ENCODE assay signal across 13 cellular contexts in the genomic region with DNA sequence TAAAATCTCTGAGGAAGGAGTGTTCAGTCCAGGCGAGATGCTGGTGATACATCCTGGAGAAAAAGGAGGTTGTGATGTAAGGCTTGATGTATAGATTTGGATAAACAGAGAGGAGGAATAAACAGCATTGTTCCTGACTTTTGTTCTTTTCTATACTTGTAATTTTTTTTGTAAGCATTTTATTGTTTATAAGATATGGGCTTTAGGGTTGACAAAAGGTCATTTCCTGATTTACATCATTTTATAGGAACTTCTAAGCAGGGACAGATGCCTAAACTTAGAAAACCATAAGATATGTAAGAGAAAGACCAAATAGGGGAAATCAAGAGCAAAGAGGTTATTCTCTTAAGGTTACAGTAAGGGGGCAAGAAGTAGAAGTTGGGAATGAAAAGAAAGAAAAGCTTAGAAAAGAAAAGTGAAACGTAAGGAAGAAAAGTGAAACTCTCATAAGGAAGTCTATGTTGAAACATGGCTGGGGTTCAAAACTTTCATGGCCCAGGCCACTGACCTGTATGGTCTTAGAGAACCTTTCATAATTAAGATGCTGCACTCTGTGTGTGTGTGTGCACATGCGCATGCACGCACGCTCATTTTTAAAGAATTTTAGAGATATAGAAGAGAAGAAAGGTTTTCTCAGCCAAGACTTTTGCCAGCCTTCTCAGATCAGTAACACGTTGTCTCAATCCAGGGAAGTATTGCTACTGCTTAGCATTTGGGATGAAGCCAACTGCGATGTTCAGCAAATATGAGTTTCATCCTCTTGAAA. TPM values are rescaled to one million over a fixed set of nuclear protein-coding genes. Genes with fewer than 3 reads are reported as not detected.
DNase-seq lines count a peak whose midpoint lies in the region; ATAC-seq and TF ChIP-seq lines count a peak whose summit lies in the region.
"Had no signal": no experiment of that assay in that cellular context is flagged by ENCODE, and none has a peak within 500 bp of the region (broad histone marks: within the 10 kb centered on the region; RNA-seq: fewer than 3 reads in every experiment).

No MANE protein-coding gene starts in this region.

- H2AFZ ChIP-seq in PC-9: no peak overlapping the region

- H3K27me3 ChIP-seq in colonic mucosa: no peaks in the 10 kb centered on the region
- no peaks in the 10 kb centered on the region for H3K27me3 ChIP-seq in PC-9 (ENCODE audit: insufficient read depth, low read depth)
- H3K27me3 ChIP-seq: body of pancreas had no signal

- BruUV-seq in PC-9 (replicated peaks; lab: Mats Ljungman, UMichigan): no TSS peak

- DNase-seq in CD14-positive monocyte (ENCODE audit: low spot score) (no peak), HFFc6 (no peak), colonic mucosa (peak; percentile 23), mucosa of descending colon (no peak), PC-9 (no peak), hypothalamus (lab: John Stamatoyannopoulos, UW) (no peak)
- DNase-seq: activated CD4-positive, alpha-beta T cell treated with anti-CD3 and anti-CD28 coated beads for 1 hour; body of pancreas; CD4-positive, alpha-beta T cell; kidney glomerular epithelial cell; psoas muscle had no signal

- no peaks in the 10 kb centered on the region for H3K9me2 ChIP-seq in PC-9 (ENCODE audit: insufficient read depth)

- intact Hi-C loops in CD14-positive monocyte (cut with micrococcal nuclease) (no loop called here), colonic mucosa (cut with DNase I) (no loop called here), mucosa of descending colon (cut with DNase I, micrococcal nuclease) (no loop called here), PC-9 (cut with micrococcal nuclease; ENCODE audit: unreplicated experiment) (no loop called here)

- H3K4me1 Mint-ChIP-seq in CD14-positive monocyte: peaks cover 25% of the 10 kb centered on the region
- peaks cover 39% of the 10 kb centered on the region for H3K4me1 Mint-ChIP-seq in HFFc6 (ENCODE audit: low read depth)

- CTCF ChIA-PET in PC-9 (lab: Charles Lee): no interaction called here

- no peak overlapping the region for H3K4me2 ChIP-seq in PC-9

- no peaks in the 10 kb centered on the region for H4K20me1 ChIP-seq in PC-9 (ENCODE audit: insufficient read depth)

- no peaks in the 10 kb centered on the region for H3K9me3 ChIP-seq in colonic mucosa
- no peaks in the 10 kb centered on the region for H3K9me3 ChIP-seq in mucosa of descending colon
- H3K9me3 ChIP-seq in PC-9 (ENCODE audit: insufficient read depth, low read depth): no peaks in the 10 kb centered on the region; the same call in 1 of the 2 replicates
- H3K9me3 ChIP-seq: body of pancreas, psoas muscle had no signal

- TF ChIP-seq CTCF in CD14-positive monocyte (IDR thresholded peaks at IDR 0.05) (no peak), HFFc6 (IDR thresholded peaks at IDR 0.05) (no peak), colonic mucosa (IDR thresholded peaks at IDR 0.05) (no peak), mucosa of descending colon (IDR thresholded peaks at IDR 0.05) (no peak), PC-9 (conservative IDR thresholded peaks at IDR 0.05) (no peak)

- H3K27ac Mint-ChIP-seq in CD14-positive monocyte (peak overlapping the region; percentile 17 to 83 (median 57)), HFFc6 (peak overlapping the region; percentile 76; the same call in 1 of the 2 replicates)
- H3K27ac Mint-ChIP-seq: CD4-positive, alpha-beta T cell had no signal

- ATAC-seq in mucosa of descending colon (peak; percentile 71), HG03196 (IDR thresholded peaks at IDR 0.05; ENCODE audit: unreplicated experiment) (no peak)
- ATAC-seq: body of pancreas, Panc1, psoas muscle had no signal

- no peaks in the 10 kb centered on the region for H3K36me3 ChIP-seq in colonic mucosa
- no peaks in the 10 kb centered on the region for H3K36me3 ChIP-seq in mucosa of descending colon (ENCODE audit: low read depth)
- H3K36me3 ChIP-seq in PC-9 (ENCODE audit: low read depth): no peaks in the 10 kb centered on the region

- H3K79me2 ChIP-seq in PC-9 (ENCODE audit: low read depth): no peaks in the 10 kb centered on the region

- H3K9ac ChIP-seq in colonic mucosa (ENCODE audit: low read depth in 2 of 2, low read length in 2 of 2): no peak overlapping the region

- H3K4me3 Mint-ChIP-seq in CD14-positive monocyte (peak overlapping the region in 1 of 2 donors; percentile 54), HFFc6 (peak overlapping the region; percentile 27)
- H3K4me3 Mint-ChIP-seq: CD4-positive, alpha-beta T cell had no signal

- no peaks in the 10 kb centered on the region for H3K36me3 Mint-ChIP-seq in CD14-positive monocyte
- H3K36me3 Mint-ChIP-seq in HFFc6 (ENCODE audit: low read depth): peaks cover 6% of the 10 kb centered on the region; the same call in 1 of the 2 replicates

- H3F3A ChIP-seq in PC-9 (ENCODE audit: insufficient read depth, low read depth): no peaks in the 10 kb centered on the region

- H3K4me3 ChIP-seq in colonic mucosa (no peak overlapping the region), mucosa of descending colon (no peak overlapping the region), PC-9 (no peak overlapping the region)
- H3K4me3 ChIP-seq: body of pancreas, psoas muscle had no signal

- peaks cover 0 to 2% (median 0%) of the 10 kb centered on the region in 3 donors for H3K27me3 Mint-ChIP-seq in CD14-positive monocyte (ENCODE audit: low read depth in 3 of 3)
- H3K27me3 Mint-ChIP-seq in HFFc6 (ENCODE audit: insufficient read depth): no peaks in the 10 kb centered on the region; the same call in none of the 2 replicates

- H3K27ac ChIP-seq in colonic mucosa: no peak overlapping the region
- no peak overlapping the region for H3K27ac ChIP-seq in PC-9
- H3K27ac ChIP-seq: body of pancreas, psoas muscle had no signal

- no peaks in the 10 kb centered on the region for H3K4me1 ChIP-seq in colonic mucosa
- no peaks in the 10 kb centered on the region for H3K4me1 ChIP-seq in mucosa of descending colon (ENCODE audit: low read depth)
- 0 out of 2 replicates have a peak, but pooled peaks cover 3% of the 10 kb centered on the region for H3K4me1 ChIP-seq in PC-9 (replicated peaks; ENCODE audit: insufficient read depth)
- H3K4me1 ChIP-seq: body of pancreas, psoas muscle had no signal

- no peaks in the 10 kb centered on the region for H3K9me3 Mint-ChIP-seq in CD14-positive monocyte
- H3K9me3 Mint-ChIP-seq in HFFc6: no peaks in the 10 kb centered on the region; the same call in none of the 2 replicates
- H3K9me3 Mint-ChIP-seq: CD4-positive, alpha-beta T cell had no signal

- POLR2A ChIA-PET in PC-9 (lab: Charles Lee; ENCODE audit: unreplicated experiment): no interaction called here

RNA-seq across cellular contexts. Expression of a gene that starts 16.5 kb away (rescaled TPM):
- polyA plus RNA-seq in CD14-positive monocyte: under 1 TPM; 0.10 to 0.12 TPM
- under 1 TPM in 5 of 6 experiments, not detected in 1; 0.18 to 0.63 (median 0.21) TPM for total RNA-seq in HFFc6 (2021; fragmentation: NEBNext Ultra II Directional; extraction: Animal tissue kit (Norgen Biotek cat#: 25700))
- total RNA-seq in colonic mucosa: under 1 TPM; 0.32 to 0.59 TPM
- 1 to 10 TPM in 1 of 3 donors, under 1 TPM in 2; 0.48 to 1.4 (median 0.57) TPM for total RNA-seq in mucosa of descending colon
- 0.80 and 1.7 TPM in 2 replicates for total RNA-seq in PC-9 (2021)
- total RNA-seq: CD4-positive, alpha-beta T cell had no signal
